1 cellular context compared by ENCODE assay signal in the genomic region with DNA sequence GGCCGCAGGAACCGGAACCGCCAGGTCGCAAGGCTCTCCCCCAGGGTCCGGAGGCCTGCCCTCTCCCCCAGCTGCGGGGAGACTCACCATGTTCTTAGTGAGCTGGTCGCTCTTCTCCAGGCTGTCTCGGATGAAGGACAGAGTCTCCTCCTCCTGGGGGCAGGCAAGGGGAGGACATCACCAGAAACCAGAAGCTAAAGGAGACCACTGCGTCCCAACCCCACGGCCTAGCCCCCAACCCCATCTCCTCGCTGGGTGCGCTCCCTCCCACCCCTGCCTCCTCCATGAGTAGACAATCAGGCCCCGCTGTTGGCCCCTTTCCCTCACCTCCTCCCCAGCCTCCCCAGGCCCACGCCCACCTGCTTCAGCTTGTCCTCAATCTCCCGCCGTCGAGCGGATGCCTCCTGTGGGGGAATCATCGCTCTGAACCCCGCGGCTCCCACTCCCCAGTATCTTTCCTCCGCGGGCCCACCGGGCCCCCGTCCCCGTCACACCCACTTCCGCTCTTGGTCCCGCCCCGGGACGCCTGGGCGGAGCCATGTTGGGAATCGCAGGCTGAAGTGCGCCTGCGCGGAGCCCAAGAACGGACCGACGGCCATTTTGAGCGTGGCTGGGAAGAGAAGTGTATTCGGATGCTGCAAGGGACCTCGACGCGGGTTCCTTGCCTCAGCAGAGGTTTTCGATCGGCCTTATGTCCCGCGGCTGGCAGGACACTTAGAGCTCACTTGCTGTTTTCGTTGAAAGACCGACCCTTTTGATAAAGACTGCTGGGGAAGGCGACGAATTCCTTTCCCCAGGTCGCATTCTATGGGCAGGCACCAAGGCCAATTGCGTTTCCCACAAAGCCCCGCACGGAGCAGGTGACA.
A peak's percentile ranks its signal among the peaks of the same experiment; 100 is the strongest.
TF ChIP-seq lines count a peak whose summit lies in the region.

A gene with protein sequence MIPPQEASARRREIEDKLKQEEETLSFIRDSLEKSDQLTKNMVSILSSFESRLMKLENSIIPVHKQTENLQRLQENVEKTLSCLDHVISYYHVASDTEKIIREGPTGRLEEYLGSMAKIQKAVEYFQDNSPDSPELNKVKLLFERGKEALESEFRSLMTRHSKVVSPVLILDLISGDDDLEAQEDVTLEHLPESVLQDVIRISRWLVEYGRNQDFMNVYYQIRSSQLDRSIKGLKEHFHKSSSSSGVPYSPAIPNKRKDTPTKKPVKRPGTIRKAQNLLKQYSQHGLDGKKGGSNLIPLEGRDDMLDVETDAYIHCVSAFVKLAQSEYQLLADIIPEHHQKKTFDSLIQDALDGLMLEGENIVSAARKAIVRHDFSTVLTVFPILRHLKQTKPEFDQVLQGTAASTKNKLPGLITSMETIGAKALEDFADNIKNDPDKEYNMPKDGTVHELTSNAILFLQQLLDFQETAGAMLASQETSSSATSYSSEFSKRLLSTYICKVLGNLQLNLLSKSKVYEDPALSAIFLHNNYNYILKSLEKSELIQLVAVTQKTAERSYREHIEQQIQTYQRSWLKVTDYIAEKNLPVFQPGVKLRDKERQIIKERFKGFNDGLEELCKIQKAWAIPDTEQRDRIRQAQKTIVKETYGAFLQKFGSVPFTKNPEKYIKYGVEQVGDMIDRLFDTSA (minus strand): TSS at position 514 of the 866 bp plus-strand sequence. CDS start 95 bp downstream, at position 419.

TF ChIP-seq in K562, 482 proteins besides CTCF, POLR2A, EP300 and RAD21 (continued from another document and continues in another):
- peak; percentile 57 to 79; a peak in 1 of 4 replicates for TF ChIP-seq SIN3A (IDR thresholded peaks at IDR 0.05; ENCODE audit: borderline replicate concordance in 2 of 2, control insufficient read depth in 1 of 2, low read depth in 2 of 2, low read length in 2 of 2)
- TF ChIP-seq, protein P1, sequence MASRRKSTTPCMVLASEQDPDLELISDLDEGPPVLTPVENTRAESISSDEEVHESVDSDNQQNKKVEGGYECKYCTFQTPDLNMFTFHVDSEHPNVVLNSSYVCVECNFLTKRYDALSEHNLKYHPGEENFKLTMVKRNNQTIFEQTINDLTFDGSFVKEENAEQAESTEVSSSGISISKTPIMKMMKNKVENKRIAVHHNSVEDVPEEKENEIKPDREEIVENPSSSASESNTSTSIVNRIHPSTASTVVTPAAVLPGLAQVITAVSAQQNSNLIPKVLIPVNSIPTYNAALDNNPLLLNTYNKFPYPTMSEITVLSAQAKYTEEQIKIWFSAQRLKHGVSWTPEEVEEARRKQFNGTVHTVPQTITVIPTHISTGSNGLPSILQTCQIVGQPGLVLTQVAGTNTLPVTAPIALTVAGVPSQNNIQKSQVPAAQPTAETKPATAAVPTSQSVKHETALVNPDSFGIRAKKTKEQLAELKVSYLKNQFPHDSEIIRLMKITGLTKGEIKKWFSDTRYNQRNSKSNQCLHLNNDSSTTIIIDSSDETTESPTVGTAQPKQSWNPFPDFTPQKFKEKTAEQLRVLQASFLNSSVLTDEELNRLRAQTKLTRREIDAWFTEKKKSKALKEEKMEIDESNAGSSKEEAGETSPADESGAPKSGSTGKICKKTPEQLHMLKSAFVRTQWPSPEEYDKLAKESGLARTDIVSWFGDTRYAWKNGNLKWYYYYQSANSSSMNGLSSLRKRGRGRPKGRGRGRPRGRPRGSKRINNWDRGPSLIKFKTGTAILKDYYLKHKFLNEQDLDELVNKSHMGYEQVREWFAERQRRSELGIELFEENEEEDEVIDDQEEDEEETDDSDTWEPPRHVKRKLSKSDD (conservative IDR thresholded peaks at IDR 0.05; ENCODE audit: low read length) = peak; percentile 62; the same call in 1 of the 2 replicates
- TF ChIP-seq NR4A1 (CRISPR knock-in tag; IDR thresholded peaks at IDR 0.05) = no peak
- TF ChIP-seq NR4A1 (tag; IDR thresholded peaks at IDR 0.05) = peak; percentile 67; the same call in 1 of the 2 replicates
- TF ChIP-seq POLR2AphosphoS5 (IDR thresholded peaks at IDR 0.05; ENCODE audit: control insufficient read depth, insufficient read depth, low read depth, low read length) = peak; percentile 67
- no peak for TF ChIP-seq PCBP2 (IDR thresholded peaks at IDR 0.05; ENCODE audit: low read depth, low read length, poor library complexity, severe bottlenecking)
- peak; percentile 77 for TF ChIP-seq NFRKB (IDR thresholded peaks at IDR 0.05; ENCODE audit: low read depth)
- TF ChIP-seq, protein P2, sequence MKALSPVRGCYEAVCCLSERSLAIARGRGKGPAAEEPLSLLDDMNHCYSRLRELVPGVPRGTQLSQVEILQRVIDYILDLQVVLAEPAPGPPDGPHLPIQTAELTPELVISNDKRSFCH (CRISPR knock-in tag; IDR thresholded peaks at IDR 0.05) = no peak
- TF ChIP-seq, protein P2 (tag; IDR thresholded peaks at IDR 0.05) = peak; percentile 86
- TF ChIP-seq, protein P3, sequence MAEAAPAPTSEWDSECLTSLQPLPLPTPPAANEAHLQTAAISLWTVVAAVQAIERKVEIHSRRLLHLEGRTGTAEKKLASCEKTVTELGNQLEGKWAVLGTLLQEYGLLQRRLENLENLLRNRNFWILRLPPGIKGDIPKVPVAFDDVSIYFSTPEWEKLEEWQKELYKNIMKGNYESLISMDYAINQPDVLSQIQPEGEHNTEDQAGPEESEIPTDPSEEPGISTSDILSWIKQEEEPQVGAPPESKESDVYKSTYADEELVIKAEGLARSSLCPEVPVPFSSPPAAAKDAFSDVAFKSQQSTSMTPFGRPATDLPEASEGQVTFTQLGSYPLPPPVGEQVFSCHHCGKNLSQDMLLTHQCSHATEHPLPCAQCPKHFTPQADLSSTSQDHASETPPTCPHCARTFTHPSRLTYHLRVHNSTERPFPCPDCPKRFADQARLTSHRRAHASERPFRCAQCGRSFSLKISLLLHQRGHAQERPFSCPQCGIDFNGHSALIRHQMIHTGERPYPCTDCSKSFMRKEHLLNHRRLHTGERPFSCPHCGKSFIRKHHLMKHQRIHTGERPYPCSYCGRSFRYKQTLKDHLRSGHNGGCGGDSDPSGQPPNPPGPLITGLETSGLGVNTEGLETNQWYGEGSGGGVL (CRISPR knock-in tag; IDR thresholded peaks at IDR 0.05) = no peak
- TF ChIP-seq, protein P4, sequence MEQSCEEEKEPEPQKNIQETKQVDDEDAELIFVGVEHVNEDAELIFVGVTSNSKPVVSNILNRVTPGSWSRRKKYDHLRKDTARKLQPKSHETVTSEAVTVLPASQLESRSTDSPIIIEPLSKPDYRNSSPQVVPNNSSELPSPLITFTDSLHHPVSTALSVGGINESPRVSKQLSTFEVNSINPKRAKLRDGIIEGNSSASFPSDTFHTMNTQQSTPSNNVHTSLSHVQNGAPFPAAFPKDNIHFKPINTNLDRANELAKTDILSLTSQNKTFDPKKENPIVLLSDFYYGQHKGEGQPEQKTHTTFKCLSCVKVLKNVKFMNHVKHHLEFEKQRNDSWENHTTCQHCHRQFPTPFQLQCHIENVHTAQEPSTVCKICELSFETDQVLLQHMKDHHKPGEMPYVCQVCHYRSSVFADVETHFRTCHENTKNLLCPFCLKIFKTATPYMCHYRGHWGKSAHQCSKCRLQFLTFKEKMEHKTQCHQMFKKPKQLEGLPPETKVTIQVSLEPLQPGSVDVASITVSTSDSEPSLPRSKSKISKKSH (CRISPR knock-in tag; IDR thresholded peaks at IDR 0.05) = no peak
- TF ChIP-seq, protein P5, sequence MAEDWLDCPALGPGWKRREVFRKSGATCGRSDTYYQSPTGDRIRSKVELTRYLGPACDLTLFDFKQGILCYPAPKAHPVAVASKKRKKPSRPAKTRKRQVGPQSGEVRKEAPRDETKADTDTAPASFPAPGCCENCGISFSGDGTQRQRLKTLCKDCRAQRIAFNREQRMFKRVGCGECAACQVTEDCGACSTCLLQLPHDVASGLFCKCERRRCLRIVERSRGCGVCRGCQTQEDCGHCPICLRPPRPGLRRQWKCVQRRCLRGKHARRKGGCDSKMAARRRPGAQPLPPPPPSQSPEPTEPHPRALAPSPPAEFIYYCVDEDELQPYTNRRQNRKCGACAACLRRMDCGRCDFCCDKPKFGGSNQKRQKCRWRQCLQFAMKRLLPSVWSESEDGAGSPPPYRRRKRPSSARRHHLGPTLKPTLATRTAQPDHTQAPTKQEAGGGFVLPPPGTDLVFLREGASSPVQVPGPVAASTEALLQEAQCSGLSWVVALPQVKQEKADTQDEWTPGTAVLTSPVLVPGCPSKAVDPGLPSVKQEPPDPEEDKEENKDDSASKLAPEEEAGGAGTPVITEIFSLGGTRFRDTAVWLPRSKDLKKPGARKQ (CRISPR knock-in tag; IDR thresholded peaks at IDR 0.05) = peak; percentile 54; the same call in 1 of the 2 replicates
- TF ChIP-seq CBX1 (IDR thresholded peaks at IDR 0.05; ENCODE audit: low read depth) = peak; percentile 20
- TF ChIP-seq, protein P6, sequence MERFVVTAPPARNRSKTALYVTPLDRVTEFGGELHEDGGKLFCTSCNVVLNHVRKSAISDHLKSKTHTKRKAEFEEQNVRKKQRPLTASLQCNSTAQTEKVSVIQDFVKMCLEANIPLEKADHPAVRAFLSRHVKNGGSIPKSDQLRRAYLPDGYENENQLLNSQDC (CRISPR knock-in tag; IDR thresholded peaks at IDR 0.05) = no peak
- 0 out of 4 replicates have a peak, but pooled peaks of 1 of the 2 experiments have one; percentile 10 for TF ChIP-seq TRIM24 (IDR thresholded peaks at IDR 0.05)
- no peak for TF ChIP-seq ZNF57 (CRISPR knock-in tag; IDR thresholded peaks at IDR 0.05)
- TF ChIP-seq, protein P7, sequence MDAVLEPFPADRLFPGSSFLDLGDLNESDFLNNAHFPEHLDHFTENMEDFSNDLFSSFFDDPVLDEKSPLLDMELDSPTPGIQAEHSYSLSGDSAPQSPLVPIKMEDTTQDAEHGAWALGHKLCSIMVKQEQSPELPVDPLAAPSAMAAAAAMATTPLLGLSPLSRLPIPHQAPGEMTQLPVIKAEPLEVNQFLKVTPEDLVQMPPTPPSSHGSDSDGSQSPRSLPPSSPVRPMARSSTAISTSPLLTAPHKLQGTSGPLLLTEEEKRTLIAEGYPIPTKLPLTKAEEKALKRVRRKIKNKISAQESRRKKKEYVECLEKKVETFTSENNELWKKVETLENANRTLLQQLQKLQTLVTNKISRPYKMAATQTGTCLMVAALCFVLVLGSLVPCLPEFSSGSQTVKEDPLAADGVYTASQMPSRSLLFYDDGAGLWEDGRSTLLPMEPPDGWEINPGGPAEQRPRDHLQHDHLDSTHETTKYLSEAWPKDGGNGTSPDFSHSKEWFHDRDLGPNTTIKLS (IDR thresholded peaks at IDR 0.05; ENCODE audit: borderline replicate concordance, low read depth) = no peak
- no peak for TF ChIP-seq MCM7 (IDR thresholded peaks at IDR 0.05)
- TF ChIP-seq GATAD2A (IDR thresholded peaks at IDR 0.05) = 0 out of 2 replicates have a peak, but pooled peaks have one; percentile 18
- peak; percentile 37 for TF ChIP-seq ARHGAP35 (IDR thresholded peaks at IDR 0.05; ENCODE audit: partially characterized antibody)
- TF ChIP-seq ETV1 (tag; conservative IDR thresholded peaks at IDR 0.05; ENCODE audit: low read depth) = peak; percentile 84
- TF ChIP-seq ZNF263 (CRISPR knock-in tag; IDR thresholded peaks at IDR 0.05; ENCODE audit: borderline replicate concordance) = peak; percentile 61; the same call in 1 of the 2 replicates
- TF ChIP-seq ZFX (CRISPR knock-in tag; IDR thresholded peaks at IDR 0.05) = peak; percentile 88
- TF ChIP-seq, protein P8, sequence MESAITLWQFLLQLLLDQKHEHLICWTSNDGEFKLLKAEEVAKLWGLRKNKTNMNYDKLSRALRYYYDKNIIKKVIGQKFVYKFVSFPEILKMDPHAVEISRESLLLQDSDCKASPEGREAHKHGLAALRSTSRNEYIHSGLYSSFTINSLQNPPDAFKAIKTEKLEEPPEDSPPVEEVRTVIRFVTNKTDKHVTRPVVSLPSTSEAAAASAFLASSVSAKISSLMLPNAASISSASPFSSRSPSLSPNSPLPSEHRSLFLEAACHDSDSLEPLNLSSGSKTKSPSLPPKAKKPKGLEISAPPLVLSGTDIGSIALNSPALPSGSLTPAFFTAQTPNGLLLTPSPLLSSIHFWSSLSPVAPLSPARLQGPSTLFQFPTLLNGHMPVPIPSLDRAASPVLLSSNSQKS (CRISPR knock-in tag; IDR thresholded peaks at IDR 0.05) = no peak
- TF ChIP-seq, protein P9, sequence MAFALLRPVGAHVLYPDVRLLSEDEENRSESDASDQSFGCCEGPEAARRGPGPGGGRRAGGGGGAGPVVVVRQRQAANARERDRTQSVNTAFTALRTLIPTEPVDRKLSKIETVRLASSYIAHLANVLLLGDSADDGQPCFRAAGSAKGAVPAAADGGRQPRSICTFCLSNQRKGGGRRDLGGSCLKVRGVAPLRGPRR (CRISPR knock-in tag; IDR thresholded peaks at IDR 0.05) = no peak
- TF ChIP-seq CREBBP (IDR thresholded peaks at IDR 0.05; ENCODE audit: low read depth, low read length) = no peak
- TF ChIP-seq PPARD (CRISPR knock-in tag; IDR thresholded peaks at IDR 0.05) = no peak
- no peak for TF ChIP-seq STAT5B (CRISPR knock-in tag; IDR thresholded peaks at IDR 0.05)
- no peak for TF ChIP-seq PHTF2 (CRISPR knock-in tag; IDR thresholded peaks at IDR 0.05)
- no peak for TF ChIP-seq RFX5 (IDR thresholded peaks at IDR 0.05; ENCODE audit: low read depth, low read length)
- TF ChIP-seq ZNF316 (IDR thresholded peaks at IDR 0.05) = peak; percentile 61
- TF ChIP-seq, protein P10, sequence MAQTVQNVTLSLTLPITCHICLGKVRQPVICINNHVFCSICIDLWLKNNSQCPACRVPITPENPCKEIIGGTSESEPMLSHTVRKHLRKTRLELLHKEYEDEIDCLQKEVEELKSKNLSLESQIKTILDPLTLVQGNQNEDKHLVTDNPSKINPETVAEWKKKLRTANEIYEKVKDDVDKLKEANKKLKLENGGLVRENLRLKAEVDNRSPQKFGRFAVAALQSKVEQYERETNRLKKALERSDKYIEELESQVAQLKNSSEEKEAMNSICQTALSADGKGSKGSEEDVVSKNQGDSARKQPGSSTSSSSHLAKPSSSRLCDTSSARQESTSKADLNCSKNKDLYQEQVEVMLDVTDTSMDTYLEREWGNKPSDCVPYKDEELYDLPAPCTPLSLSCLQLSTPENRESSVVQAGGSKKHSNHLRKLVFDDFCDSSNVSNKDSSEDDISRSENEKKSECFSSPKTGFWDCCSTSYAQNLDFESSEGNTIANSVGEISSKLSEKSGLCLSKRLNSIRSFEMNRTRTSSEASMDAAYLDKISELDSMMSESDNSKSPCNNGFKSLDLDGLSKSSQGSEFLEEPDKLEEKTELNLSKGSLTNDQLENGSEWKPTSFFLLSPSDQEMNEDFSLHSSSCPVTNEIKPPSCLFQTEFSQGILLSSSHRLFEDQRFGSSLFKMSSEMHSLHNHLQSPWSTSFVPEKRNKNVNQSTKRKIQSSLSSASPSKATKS (CRISPR knock-in tag; IDR thresholded peaks at IDR 0.05) = no peak
- no peak for TF ChIP-seq RBM14 (IDR thresholded peaks at IDR 0.05; ENCODE audit: borderline replicate concordance, insufficient read depth, low read depth, low read length)
- no peak for TF ChIP-seq LEF1 (IDR thresholded peaks at IDR 0.05)
- peak; percentile 84 for TF ChIP-seq ELF1 (tag; IDR thresholded peaks at IDR 0.05)
- TF ChIP-seq C11orf30 (IDR thresholded peaks at IDR 0.05; ENCODE audit: low read depth) = peak; percentile 60
- TF ChIP-seq MAFK (IDR thresholded peaks at IDR 0.05; ENCODE audit: low read length) = no peak
- TF ChIP-seq ZKSCAN8 (CRISPR knock-in tag; IDR thresholded peaks at IDR 0.05) = no peak
- TF ChIP-seq ZNF384 (IDR thresholded peaks at IDR 0.05; ENCODE audit: low read depth, low read length) = no peak
- TF ChIP-seq CEBPG (CRISPR knock-in tag; IDR thresholded peaks at IDR 0.05) = peak; percentile 11; the same call in 1 of the 2 replicates
- TF ChIP-seq CEBPG (tag; conservative IDR thresholded peaks at IDR 0.05 in 1 of 2, IDR thresholded peaks at IDR 0.05 in 1 of 2) = no peak
- TF ChIP-seq NCOA2 (IDR thresholded peaks at IDR 0.05; ENCODE audit: partially characterized antibody in 2 of 2) = no peak
